Comparison of ENCODE assay signal across 1 cellular context in genomic region chr11:61361686-61362541, GRCh38.
TF ChIP-seq lines count a peak whose summit lies in the region.

TSS of gene CYB561A3 (minus strand) at chr11:61361882. CDS start at chr11:61356713, 5,169 bp downstream.
TSS of gene TMEM138 (plus strand) at chr11:61362374. CDS start at chr11:61364391, 2,017 bp downstream.

TF ChIP-seq in HepG2, 621 proteins besides CTCF, POLR2A, EP300 and RAD21 (continued from another document and continues in another):
- TF ChIP-seq, protein P1, sequence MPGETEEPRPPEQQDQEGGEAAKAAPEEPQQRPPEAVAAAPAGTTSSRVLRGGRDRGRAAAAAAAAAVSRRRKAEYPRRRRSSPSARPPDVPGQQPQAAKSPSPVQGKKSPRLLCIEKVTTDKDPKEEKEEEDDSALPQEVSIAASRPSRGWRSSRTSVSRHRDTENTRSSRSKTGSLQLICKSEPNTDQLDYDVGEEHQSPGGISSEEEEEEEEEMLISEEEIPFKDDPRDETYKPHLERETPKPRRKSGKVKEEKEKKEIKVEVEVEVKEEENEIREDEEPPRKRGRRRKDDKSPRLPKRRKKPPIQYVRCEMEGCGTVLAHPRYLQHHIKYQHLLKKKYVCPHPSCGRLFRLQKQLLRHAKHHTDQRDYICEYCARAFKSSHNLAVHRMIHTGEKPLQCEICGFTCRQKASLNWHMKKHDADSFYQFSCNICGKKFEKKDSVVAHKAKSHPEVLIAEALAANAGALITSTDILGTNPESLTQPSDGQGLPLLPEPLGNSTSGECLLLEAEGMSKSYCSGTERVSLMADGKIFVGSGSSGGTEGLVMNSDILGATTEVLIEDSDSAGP (CRISPR knock-in tag; IDR thresholded peaks at IDR 0.05; ENCODE audit: borderline replicate concordance) = peak; percentile 91; the same call in 1 of the 2 replicates
- TF ChIP-seq, protein P2, sequence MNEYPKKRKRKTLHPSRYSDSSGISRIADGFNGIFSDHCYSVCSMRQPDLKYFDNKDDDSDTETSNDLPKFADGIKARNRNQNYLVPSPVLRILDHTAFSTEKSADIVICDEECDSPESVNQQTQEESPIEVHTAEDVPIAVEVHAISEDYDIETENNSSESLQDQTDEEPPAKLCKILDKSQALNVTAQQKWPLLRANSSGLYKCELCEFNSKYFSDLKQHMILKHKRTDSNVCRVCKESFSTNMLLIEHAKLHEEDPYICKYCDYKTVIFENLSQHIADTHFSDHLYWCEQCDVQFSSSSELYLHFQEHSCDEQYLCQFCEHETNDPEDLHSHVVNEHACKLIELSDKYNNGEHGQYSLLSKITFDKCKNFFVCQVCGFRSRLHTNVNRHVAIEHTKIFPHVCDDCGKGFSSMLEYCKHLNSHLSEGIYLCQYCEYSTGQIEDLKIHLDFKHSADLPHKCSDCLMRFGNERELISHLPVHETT (CRISPR knock-in tag; conservative IDR thresholded peaks at IDR 0.05) = peak; percentile 64; the same call in 1 of the 2 replicates
- TF ChIP-seq HOXD1 (CRISPR knock-in tag; IDR thresholded peaks at IDR 0.05) (no peak; the same call in 1 of the 2 replicates), TSC22D2 (CRISPR knock-in tag; IDR thresholded peaks at IDR 0.05; ENCODE audit: borderline replicate concordance) (peak; percentile 61; the same call in 1 of the 2 replicates), MYNN (CRISPR knock-in tag; IDR thresholded peaks at IDR 0.05; ENCODE audit: low read depth) (peak; percentile 65; the same call in 1 of the 2 replicates), HES4 (CRISPR knock-in tag; IDR thresholded peaks at IDR 0.05; ENCODE audit: borderline replicate concordance) (no peak; the same call in 1 of the 2 replicates), ZNF460 (CRISPR knock-in tag; IDR thresholded peaks at IDR 0.05; ENCODE audit: borderline replicate concordance) (no peak; the same call in 1 of the 2 replicates), KLF15 (CRISPR knock-in tag; IDR thresholded peaks at IDR 0.05; ENCODE audit: borderline replicate concordance) (peak; percentile 90), ZNF547 (CRISPR knock-in tag; IDR thresholded peaks at IDR 0.05) (peak; percentile 83; the same call in 1 of the 2 replicates), KAT8 (CRISPR knock-in tag; IDR thresholded peaks at IDR 0.05) (peak; percentile 95), RBFOX2 (IDR thresholded peaks at IDR 0.05; ENCODE audit: low read depth, low read length) (peak; percentile 93), ZNF784 (CRISPR knock-in tag; IDR thresholded peaks at IDR 0.05; ENCODE audit: borderline replicate concordance) (peak; percentile 69), THAP11 (CRISPR knock-in tag; IDR thresholded peaks at IDR 0.05) (peak; percentile 97), TOPORS (CRISPR knock-in tag; IDR thresholded peaks at IDR 0.05) (0 out of 2 replicates have a peak, but pooled peaks have one; percentile 11), AGO2 (optimal IDR thresholded peaks at IDR 0.05; ENCODE audit: low read depth, low read length) (peak; percentile 85), DMAP1 (CRISPR knock-in tag; IDR thresholded peaks at IDR 0.05) (peak; percentile 97), ZSCAN25 (CRISPR knock-in tag; IDR thresholded peaks at IDR 0.05) (no peak; the same call in 1 of the 2 replicates), ZNF766 (CRISPR knock-in tag; IDR thresholded peaks at IDR 0.05; ENCODE audit: borderline replicate concordance) (peak; percentile 38; the same call in 1 of the 2 replicates), ZNF772 (CRISPR knock-in tag; IDR thresholded peaks at IDR 0.05) (peak; percentile 11), ZFP1 (CRISPR knock-in tag; IDR thresholded peaks at IDR 0.05) (peak; percentile 77), IRF2 (CRISPR knock-in tag; IDR thresholded peaks at IDR 0.05) (0 out of 2 replicates have a peak, but pooled peaks have one; percentile 9), HNF4A (CRISPR knock-in tag; IDR thresholded peaks at IDR 0.05) (peak; percentile 34; the same call in 1 of the 2 replicates), RARA (CRISPR knock-in tag; IDR thresholded peaks at IDR 0.05) (no peak), ZFP37 (CRISPR knock-in tag; IDR thresholded peaks at IDR 0.05; ENCODE audit: borderline replicate concordance) (0 out of 2 replicates have a peak, but pooled peaks have one; percentile 14), SNAPC2 (CRISPR knock-in tag; IDR thresholded peaks at IDR 0.05) (peak; percentile 80; the same call in 1 of the 2 replicates), MED8 (CRISPR knock-in tag; IDR thresholded peaks at IDR 0.05; ENCODE audit: insufficient replicate concordance) (peak; percentile 52), SATB2 (CRISPR knock-in tag; IDR thresholded peaks at IDR 0.05) (peak; percentile 62), ZSCAN30 (CRISPR knock-in tag; IDR thresholded peaks at IDR 0.05) (no peak), FOXA1 (IDR thresholded peaks at IDR 0.05) (no peak), FOXA1 (CRISPR knock-in tag; IDR thresholded peaks at IDR 0.05) (no peak), SETDB1 (CRISPR knock-in tag; IDR thresholded peaks at IDR 0.05; ENCODE audit: borderline replicate concordance) (no peak), NFKB2 (CRISPR knock-in tag; IDR thresholded peaks at IDR 0.05; ENCODE audit: borderline replicate concordance) (peak; percentile 90; the same call in 1 of the 2 replicates), SOX6 (IDR thresholded peaks at IDR 0.05) (no peak), SOX6 (CRISPR knock-in tag; IDR thresholded peaks at IDR 0.05) (peak; percentile 58), GLI4 (CRISPR knock-in tag; IDR thresholded peaks at IDR 0.05; ENCODE audit: borderline replicate concordance) (peak; percentile 71; the same call in 1 of the 2 replicates), ZNF354B (CRISPR knock-in tag; IDR thresholded peaks at IDR 0.05) (no peak), ZNF572 (CRISPR knock-in tag; IDR thresholded peaks at IDR 0.05) (peak; percentile 46; the same call in 1 of the 2 replicates), ELF3 (CRISPR knock-in tag; IDR thresholded peaks at IDR 0.05) (peak; percentile 82), SP4 (CRISPR knock-in tag; IDR thresholded peaks at IDR 0.05) (peak; percentile 79), ZBTB20 (CRISPR knock-in tag; IDR thresholded peaks at IDR 0.05; ENCODE audit: borderline replicate concordance, low read depth) (0 out of 2 replicates have a peak, but pooled peaks have one; percentile 21), ZNF674 (CRISPR knock-in tag; IDR thresholded peaks at IDR 0.05; ENCODE audit: low read depth) (no peak), ZNF101 (CRISPR knock-in tag; IDR thresholded peaks at IDR 0.05; ENCODE audit: borderline replicate concordance, low read depth) (0 out of 2 replicates have a peak, but pooled peaks have one; percentile 60), NONO (IDR thresholded peaks at IDR 0.05) (no peak), NONO (CRISPR knock-in tag; conservative IDR thresholded peaks at IDR 0.05) (peak; percentile 79), ISL2 (CRISPR knock-in tag; IDR thresholded peaks at IDR 0.05) (no peak; the same call in 1 of the 2 replicates), REST (IDR thresholded peaks at IDR 0.05; ENCODE audit: borderline replicate concordance in 1 of 2, low read depth in 1 of 2, low read length in 2 of 2) (no peak; a peak in 1 of 4 replicates), RFXANK (CRISPR knock-in tag; IDR thresholded peaks at IDR 0.05) (0 out of 2 replicates have a peak, but pooled peaks have one; percentile 32), SRSF9 (IDR thresholded peaks at IDR 0.05; ENCODE audit: borderline replicate concordance, insufficient read depth, low read depth, low read length, poor library complexity, severe bottlenecking) (no peak), ZNF20 (CRISPR knock-in tag; IDR thresholded peaks at IDR 0.05) (0 out of 2 replicates have a peak, but pooled peaks have one; percentile 75), HIVEP1 (CRISPR knock-in tag; IDR thresholded peaks at IDR 0.05) (peak; percentile 72; the same call in 1 of the 2 replicates), ZNF768 (CRISPR knock-in tag; IDR thresholded peaks at IDR 0.05) (peak; percentile 73), GATAD1 (CRISPR knock-in tag; IDR thresholded peaks at IDR 0.05) (peak; percentile 84), ZNF224 (CRISPR knock-in tag; IDR thresholded peaks at IDR 0.05) (0 out of 2 replicates have a peak, but pooled peaks have one; percentile 13), ZNF230 (CRISPR knock-in tag; IDR thresholded peaks at IDR 0.05) (peak; percentile 69; the same call in 1 of the 2 replicates), CBX5 (CRISPR knock-in tag; IDR thresholded peaks at IDR 0.05; ENCODE audit: borderline replicate concordance) (peak; percentile 41; the same call in 1 of the 2 replicates), ZNF225 (CRISPR knock-in tag; IDR thresholded peaks at IDR 0.05) (peak; percentile 94)
- TF ChIP-seq, protein P3, sequence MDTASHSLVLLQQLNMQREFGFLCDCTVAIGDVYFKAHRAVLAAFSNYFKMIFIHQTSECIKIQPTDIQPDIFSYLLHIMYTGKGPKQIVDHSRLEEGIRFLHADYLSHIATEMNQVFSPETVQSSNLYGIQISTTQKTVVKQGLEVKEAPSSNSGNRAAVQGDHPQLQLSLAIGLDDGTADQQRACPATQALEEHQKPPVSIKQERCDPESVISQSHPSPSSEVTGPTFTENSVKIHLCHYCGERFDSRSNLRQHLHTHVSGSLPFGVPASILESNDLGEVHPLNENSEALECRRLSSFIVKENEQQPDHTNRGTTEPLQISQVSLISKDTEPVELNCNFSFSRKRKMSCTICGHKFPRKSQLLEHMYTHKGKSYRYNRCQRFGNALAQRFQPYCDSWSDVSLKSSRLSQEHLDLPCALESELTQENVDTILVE (CRISPR knock-in tag; IDR thresholded peaks at IDR 0.05) = no peak; the same call in 1 of the 2 replicates
- TF ChIP-seq, protein P4, sequence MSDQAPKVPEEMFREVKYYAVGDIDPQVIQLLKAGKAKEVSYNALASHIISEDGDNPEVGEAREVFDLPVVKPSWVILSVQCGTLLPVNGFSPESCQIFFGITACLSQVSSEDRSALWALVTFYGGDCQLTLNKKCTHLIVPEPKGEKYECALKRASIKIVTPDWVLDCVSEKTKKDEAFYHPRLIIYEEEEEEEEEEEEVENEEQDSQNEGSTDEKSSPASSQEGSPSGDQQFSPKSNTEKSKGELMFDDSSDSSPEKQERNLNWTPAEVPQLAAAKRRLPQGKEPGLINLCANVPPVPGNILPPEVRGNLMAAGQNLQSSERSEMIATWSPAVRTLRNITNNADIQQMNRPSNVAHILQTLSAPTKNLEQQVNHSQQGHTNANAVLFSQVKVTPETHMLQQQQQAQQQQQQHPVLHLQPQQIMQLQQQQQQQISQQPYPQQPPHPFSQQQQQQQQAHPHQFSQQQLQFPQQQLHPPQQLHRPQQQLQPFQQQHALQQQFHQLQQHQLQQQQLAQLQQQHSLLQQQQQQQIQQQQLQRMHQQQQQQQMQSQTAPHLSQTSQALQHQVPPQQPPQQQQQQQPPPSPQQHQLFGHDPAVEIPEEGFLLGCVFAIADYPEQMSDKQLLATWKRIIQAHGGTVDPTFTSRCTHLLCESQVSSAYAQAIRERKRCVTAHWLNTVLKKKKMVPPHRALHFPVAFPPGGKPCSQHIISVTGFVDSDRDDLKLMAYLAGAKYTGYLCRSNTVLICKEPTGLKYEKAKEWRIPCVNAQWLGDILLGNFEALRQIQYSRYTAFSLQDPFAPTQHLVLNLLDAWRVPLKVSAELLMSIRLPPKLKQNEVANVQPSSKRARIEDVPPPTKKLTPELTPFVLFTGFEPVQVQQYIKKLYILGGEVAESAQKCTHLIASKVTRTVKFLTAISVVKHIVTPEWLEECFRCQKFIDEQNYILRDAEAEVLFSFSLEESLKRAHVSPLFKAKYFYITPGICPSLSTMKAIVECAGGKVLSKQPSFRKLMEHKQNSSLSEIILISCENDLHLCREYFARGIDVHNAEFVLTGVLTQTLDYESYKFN (CRISPR knock-in tag; conservative IDR thresholded peaks at IDR 0.05) = peak; percentile 58; the same call in 1 of the 2 replicates
- TF ChIP-seq, protein P5, sequence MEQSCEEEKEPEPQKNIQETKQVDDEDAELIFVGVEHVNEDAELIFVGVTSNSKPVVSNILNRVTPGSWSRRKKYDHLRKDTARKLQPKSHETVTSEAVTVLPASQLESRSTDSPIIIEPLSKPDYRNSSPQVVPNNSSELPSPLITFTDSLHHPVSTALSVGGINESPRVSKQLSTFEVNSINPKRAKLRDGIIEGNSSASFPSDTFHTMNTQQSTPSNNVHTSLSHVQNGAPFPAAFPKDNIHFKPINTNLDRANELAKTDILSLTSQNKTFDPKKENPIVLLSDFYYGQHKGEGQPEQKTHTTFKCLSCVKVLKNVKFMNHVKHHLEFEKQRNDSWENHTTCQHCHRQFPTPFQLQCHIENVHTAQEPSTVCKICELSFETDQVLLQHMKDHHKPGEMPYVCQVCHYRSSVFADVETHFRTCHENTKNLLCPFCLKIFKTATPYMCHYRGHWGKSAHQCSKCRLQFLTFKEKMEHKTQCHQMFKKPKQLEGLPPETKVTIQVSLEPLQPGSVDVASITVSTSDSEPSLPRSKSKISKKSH (CRISPR knock-in tag; IDR thresholded peaks at IDR 0.05; ENCODE audit: borderline replicate concordance) = peak; percentile 56; the same call in 1 of the 2 replicates
